ENCODE assay signal across 8 cellular contexts in the genomic region with DNA sequence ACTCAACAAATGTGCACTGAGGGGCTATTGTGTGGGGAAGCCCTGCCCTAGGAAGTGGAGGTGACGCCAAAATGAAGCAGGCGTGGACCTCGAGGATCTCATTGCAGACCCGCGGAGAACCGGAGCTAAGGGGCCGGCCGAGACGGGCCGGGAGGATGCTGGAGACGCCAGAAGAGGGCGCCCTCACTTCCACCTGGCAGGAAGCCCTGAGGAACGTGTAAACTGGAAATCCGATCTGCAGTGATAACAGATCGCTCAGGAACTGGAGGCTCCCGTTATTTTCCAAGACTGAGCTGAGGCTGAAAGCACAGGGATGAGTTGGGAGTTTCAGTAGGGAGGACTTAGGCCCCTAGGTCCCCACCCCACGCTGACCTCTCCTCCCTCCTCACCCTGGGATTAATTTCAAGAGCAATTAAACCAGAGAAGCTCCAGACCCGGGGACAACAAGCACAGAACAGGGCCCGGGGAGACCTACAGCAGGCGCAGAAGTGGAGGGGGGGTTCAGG. TPM values are rescaled to one million over a fixed set of nuclear protein-coding genes. Genes with fewer than 3 reads are reported as not detected.
A peak's percentile ranks its signal among the peaks of the same experiment; 100 is the strongest.
DNase-seq lines count a peak whose midpoint lies in the region; ATAC-seq and TF ChIP-seq lines count a peak whose summit lies in the region.

No MANE protein-coding gene starts in this region.

- no peaks in the 10 kb centered on the region for H3K9me3 ChIP-seq in BLaER1 treated with 17β-estradiol and CSF1 and Interleukin-3, amounts not matched to agents 10 nM and 100 nM (replicated peaks in 1 of 11)
- H3K9me3 ChIP-seq in mucosa of rectum (ENCODE audit: control insufficient read depth in 2 of 2, low read length in 2 of 2), result no peaks in the 10 kb centered on the region

- no peak overlapping the region for H3K4me3 ChIP-seq in BLaER1 treated with 17β-estradiol and CSF1 and Interleukin-3, amounts not matched to agents 10 nM and 100 nM
- peak overlapping the region; percentile 9 to 32 for H3K4me3 ChIP-seq in mucosa of rectum (ENCODE audit: low read length in 2 of 2)

- H4K20me1 ChIP-seq in BLaER1 treated with 17β-estradiol and CSF1 and Interleukin-3, amounts not matched to agents 10 nM and 100 nM, result no peaks in the 10 kb centered on the region

- H3K36me3 ChIP-seq in BLaER1 treated with 17β-estradiol and CSF1 and Interleukin-3, amounts not matched to agents 10 nM and 100 nM, result no peaks in the 10 kb centered on the region
- no peaks in the 10 kb centered on the region for H3K36me3 ChIP-seq in mucosa of rectum (ENCODE audit: control insufficient read depth in 2 of 2, insufficient read depth in 2 of 2, low read length in 2 of 2)

- peak; percentile 77 for DNase-seq in HEK293T (ENCODE audit: extremely low spot score)
- DNase-seq in NOMO-1 treated with DMSO at 0.1 percent for 48 hours (lab: John Stamatoyannopoulos, UW; ENCODE audit: unreplicated experiment), result peak; percentile 45
- peak; percentile 80 for DNase-seq in activated CD8-positive, alpha-beta memory T cell treated with anti-CD3 and anti-CD28 coated beads, Interleukin-2, amount 10 ng/mL, durations not matched to agents 7 days and 5 days
- DNase-seq in erythroblast (lab: John Stamatoyannopoulos, UW), result peak; percentile 40 to 64
- DNase-seq in stimulated activated CD8-positive, alpha-beta memory T cell treated with anti-CD3 and anti-CD28 coated beads, Interleukin-4, amount 100 ng/mL, for 24 hours (ENCODE audit: low read depth), result peak; percentile 70

- no peak overlapping the region for H3K9ac ChIP-seq in BLaER1 treated with 17β-estradiol and CSF1 and Interleukin-3, amounts not matched to agents 10 nM and 100 nM
- peak overlapping the region; percentile 26 to 55 for H3K9ac ChIP-seq in mucosa of rectum (ENCODE audit: low read depth in 1 of 2, low read length in 2 of 2)

- H3K4me1 Mint-ChIP-seq in activated CD8-positive, alpha-beta memory T cell treated with anti-CD3 and anti-CD28 coated beads, Interleukin-2, amount 10 ng/mL, durations not matched to agents 7 days and 5 days, result peaks cover 5% of the 10 kb centered on the region

- H3K36me3 Mint-ChIP-seq in activated CD8-positive, alpha-beta memory T cell treated with anti-CD3 and anti-CD28 coated beads, Interleukin-2, amount 10 ng/mL, durations not matched to agents 7 days and 5 days, result no peaks in the 10 kb centered on the region

- H3K4me3 Mint-ChIP-seq in activated CD8-positive, alpha-beta memory T cell treated with anti-CD3 and anti-CD28 coated beads, Interleukin-2, amount 10 ng/mL, durations not matched to agents 7 days and 5 days, result no peak overlapping the region

- H3K27me3 Mint-ChIP-seq in activated CD8-positive, alpha-beta memory T cell treated with anti-CD3 and anti-CD28 coated beads, Interleukin-2, amount 10 ng/mL, durations not matched to agents 7 days and 5 days, result peaks cover 5% of the 10 kb centered on the region

- POLR2A ChIA-PET in HEK293T (lab: Yijun Ruan, JAX), result interaction anchor here (1.3 to 1.9 kb wide), 4 partner anchors 9 to 54 kb away, joined by 3 to 8 read pairs (median 4); no protein-coding TSS in a partner anchor

- H3K4me2 ChIP-seq in BLaER1 treated with 17β-estradiol and CSF1 and Interleukin-3, amounts not matched to agents 10 nM and 100 nM, result peak overlapping the region in 7 of 11 experiments; percentile 8 to 36 (median 27); a peak in 9 of 22 replicates

- H3K27me3 ChIP-seq in BLaER1 treated with 17β-estradiol and CSF1 and Interleukin-3, amounts not matched to agents 10 nM and 100 nM, result no peaks in the 10 kb centered on the region
- peaks cover 0 to 8% of the 10 kb centered on the region in 2 donors for H3K27me3 ChIP-seq in mucosa of rectum (ENCODE audit: control insufficient read depth in 2 of 2, insufficient read depth in 2 of 2, low read length in 2 of 2)

- no peak overlapping the region for H3K27ac ChIP-seq in BLaER1 treated with 17β-estradiol and CSF1 and Interleukin-3, amounts not matched to agents 10 nM and 100 nM
- H3K27ac ChIP-seq in mucosa of rectum (ENCODE audit: low read depth in 2 of 2, low read length in 2 of 2), result peak overlapping the region; percentile 33 to 51

- ATAC-seq in activated CD8-positive, alpha-beta memory T cell treated with anti-CD3 and anti-CD28 coated beads, Interleukin-2, amount 10 ng/mL, durations not matched to agents 7 days and 5 days, result peak; percentile 98
- no peak for ATAC-seq in HG02981 (IDR thresholded peaks at IDR 0.05; ENCODE audit: unreplicated experiment)

- CTCF ChIA-PET in HEK293T (lab: Yijun Ruan, JAX), result interaction anchor here (0.6 to 1.5 kb wide), 13 partner anchors 8 to 257 kb away, joined by 3 to 13 read pairs (median 4); no protein-coding TSS in a partner anchor
- CTCF ChIA-PET in activated CD8-positive, alpha-beta memory T cell treated with anti-CD3 and anti-CD28 coated beads, Interleukin-2, amount 10 ng/mL, durations not matched to agents 7 days and 5 days (lab: Charles Lee), result interaction anchor here (0.5 to 6.3 kb wide), 22 partner anchors 8 to 663 kb away, joined by 3 to 128 read pairs (median 6); no protein-coding TSS in a partner anchor

- TF ChIP-seq POLR2A in erythroblast (IDR thresholded peaks at IDR 0.05; ENCODE audit: low read length), result no peak

- no peaks in the 10 kb centered on the region for H3K9me3 Mint-ChIP-seq in activated CD8-positive, alpha-beta memory T cell treated with anti-CD3 and anti-CD28 coated beads, Interleukin-2, amount 10 ng/mL, durations not matched to agents 7 days and 5 days (ENCODE audit: low read depth)

- H3K4me1 ChIP-seq in BLaER1 treated with 17β-estradiol and CSF1 and Interleukin-3, amounts not matched to agents 10 nM and 100 nM, result peaks cover 0 to 23% (median 9%) of the 10 kb centered on the region in 10 experiments; a peak in 12 of 20 replicates
- H3K4me1 ChIP-seq in mucosa of rectum (ENCODE audit: control insufficient read depth in 2 of 2, insufficient read depth in 2 of 2, low read length in 2 of 2), result peaks cover 0 to 8% of the 10 kb centered on the region in 2 donors

- no peak overlapping the region for H3K27ac Mint-ChIP-seq in activated CD8-positive, alpha-beta memory T cell treated with anti-CD3 and anti-CD28 coated beads, Interleukin-2, amount 10 ng/mL, durations not matched to agents 7 days and 5 days

TF ChIP-seq in HEK293T, 16 proteins besides CTCF, POLR2A, EP300 and RAD21:
- TF ChIP-seq LEF1 (IDR thresholded peaks at IDR 0.05; ENCODE audit: borderline replicate concordance) (no peak), CTBP1 (IDR thresholded peaks at IDR 0.05; ENCODE audit: borderline replicate concordance) (no peak), ARNT (IDR thresholded peaks at IDR 0.05) (no peak), HDGF (IDR thresholded peaks at IDR 0.05; ENCODE audit: borderline replicate concordance) (no peak), L3MBTL2 (conservative IDR thresholded peaks at IDR 0.05) (peak; percentile 72; the same call in 1 of the 2 replicates), FOXK2 (IDR thresholded peaks at IDR 0.05) (no peak), ZNF384 (IDR thresholded peaks at IDR 0.05) (no peak)
TF ChIP-seq in HEK293T: peak in this region for 1.

RNA-seq across cellular contexts. Expression of gene COL6A3, which starts 7.6 kb away (rescaled TPM):
- 1 to 10 TPM in 1 of 2 experiments, under 1 TPM in 1; 0.53 to 1.5 TPM for total RNA-seq in activated CD8-positive, alpha-beta memory T cell treated with anti-CD3 and anti-CD28 coated beads, Interleukin-2, amount 10 ng/mL, durations not matched to agents 7 days and 5 days

Comparison
In these comparisons a context has a peak if more than half of its experiments do, and no peak if none do; other contexts are left out.
1. H3K27ac ChIP-seq: peak in mucosa of rectum (2 of 2); none in BLaER1 treated with 17β-estradiol and CSF1 and Interleukin-3, amounts not matched to agents 10 nM and 100 nM (0 of 11).
2. H3K4me3 ChIP-seq: peak in mucosa of rectum (2 of 2); none in BLaER1 treated with 17β-estradiol and CSF1 and Interleukin-3, amounts not matched to agents 10 nM and 100 nM (0 of 10).
3. H3K9ac ChIP-seq: peak in mucosa of rectum (2 of 2); none in BLaER1 treated with 17β-estradiol and CSF1 and Interleukin-3, amounts not matched to agents 10 nM and 100 nM (0 of 11).
4. Peak in every context shown above with its lines, with median percentiles within 50 percentile points of each other: DNase-seq.